Comparison of ENCODE assay signal across 8 cellular contexts in the genomic region with DNA sequence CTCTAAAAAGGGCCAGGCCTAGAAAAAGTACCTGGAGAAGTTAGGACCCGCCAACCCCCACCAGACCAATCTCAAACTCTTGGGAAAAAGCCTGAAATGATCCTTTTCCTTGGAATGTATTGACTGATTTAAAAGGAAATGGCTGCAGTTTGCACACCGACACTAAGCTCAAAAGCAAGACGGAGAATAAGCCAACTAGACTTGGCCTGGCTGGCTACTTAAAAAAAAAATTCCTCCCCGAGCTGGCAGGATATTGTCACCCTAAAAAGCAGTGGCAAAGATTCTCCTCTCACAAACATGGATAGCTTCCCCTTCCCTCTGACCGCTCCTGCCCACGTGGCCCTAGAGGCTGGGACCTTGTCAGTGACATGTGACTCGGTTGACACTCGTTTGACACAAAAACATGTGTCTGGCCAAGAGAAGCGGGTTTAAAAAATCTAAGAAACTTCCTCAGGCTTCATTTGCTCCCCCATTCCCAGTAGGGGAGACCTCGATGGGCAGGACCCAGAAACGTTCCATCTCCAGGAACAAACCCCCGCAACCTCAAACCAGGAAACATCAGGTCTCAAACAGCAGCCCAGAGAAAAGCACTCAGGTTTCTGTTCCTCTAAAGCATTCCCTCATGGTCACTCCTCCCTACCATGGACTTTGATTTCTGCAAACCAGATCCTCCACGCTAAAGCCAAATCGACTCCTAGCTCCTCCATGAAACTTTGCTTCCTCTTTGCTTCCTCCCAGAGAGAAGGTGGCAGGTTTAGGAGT. TPM values are rescaled to one million over a fixed set of nuclear protein-coding genes. Genes with fewer than 3 reads are reported as not detected.
DNase-seq lines count a peak whose midpoint lies in the region; ATAC-seq, FAIRE-seq and TF ChIP-seq lines count a peak whose summit lies in the region.

No MANE protein-coding gene starts in this region.

- no peaks in the 10 kb centered on the region for H3K9me3 ChIP-seq in iPS-20b (ENCODE audit: insufficient read depth, low read depth, low read length)
- H3K9me3 ChIP-seq in small intestine (ENCODE audit: control insufficient read depth, low read depth): no peaks in the 10 kb centered on the region

- ATAC-seq in HG03097 (IDR thresholded peaks at IDR 0.05; ENCODE audit: low FRiP score, unreplicated experiment) (no peak), SK-N-SH treated with all-trans-retinoic acid at 6 μM for 48 hours (no peak)

- H3K27me3 ChIP-seq in iPS-20b (ENCODE audit: insufficient read depth, low read length): no peaks in the 10 kb centered on the region
- H3K27me3 ChIP-seq in small intestine (ENCODE audit: control insufficient read depth in 2 of 2, insufficient read depth in 2 of 2, low read length in 2 of 2): no peaks in the 10 kb centered on the region

- H3K36me3 ChIP-seq in iPS-20b (ENCODE audit: insufficient read depth, low read depth, low read length) (no peaks in the 10 kb centered on the region), small intestine (ENCODE audit: control insufficient read depth in 2 of 2, insufficient read depth in 2 of 2, low read length in 2 of 2) (no peaks in the 10 kb centered on the region)

- no peak for FAIRE-seq in small intestine (lab: Jason Lieb, UNC)

- peak overlapping the region; percentile 66; the same call in 1 of the 2 replicates for H3K4me3 ChIP-seq in iPS-20b (ENCODE audit: low read length)
- H3K4me3 ChIP-seq in small intestine (ENCODE audit: low read depth in 1 of 2, low read length in 2 of 2): peak overlapping the region in 1 of 2 donors; percentile 91

- H3K4me1 ChIP-seq in iPS-20b (ENCODE audit: insufficient read depth, low read length) (peaks cover 3% of the 10 kb centered on the region; the same call in 1 of the 2 replicates), small intestine (ENCODE audit: control insufficient read depth in 2 of 2, insufficient read depth in 1 of 2, low read depth in 1 of 2, low read length in 1 of 2) (no peaks in the 10 kb centered on the region)

- peak in 42 of 76 experiments; percentile 11 to 66 (median 32) for DNase-seq in HUDEP-2 (lab: John Stamatoyannopoulos, UW; ENCODE audit: unreplicated experiment in 76 of 76)
- peak in 42 of 56 donors; percentile 6 to 70 (median 32) for DNase-seq in amygdala (lab: John Stamatoyannopoulos, UW)
- DNase-seq in small intestine: peak; percentile 86
- no peak for DNase-seq in stimulated activated CD4-positive, alpha-beta T cell treated with anti-CD3 and anti-CD28 coated beads, Interleukin-2, amount 100 ng/mL, for 48 hours

- H3K27ac ChIP-seq in 22Rv1: peak overlapping the region; percentile 91
- no peak overlapping the region for H3K27ac ChIP-seq in iPS-20b (ENCODE audit: low read length)
- H3K27ac ChIP-seq in small intestine (ENCODE audit: low read depth in 1 of 2, low read length in 1 of 2): peak overlapping the region; percentile 95 to 99

- WGBS in small intestine, 3 donors: 16 to 20% (median 19%) methylated on average over 14 of the region's 14 CpGs

- no peak for TF ChIP-seq CTCF in 22Rv1 (IDR thresholded peaks at IDR 0.05)

- peak overlapping the region; percentile 66; the same call in 1 of the 2 replicates for H3K9ac ChIP-seq in iPS-20b (ENCODE audit: low read depth, low read length)

TF ChIP-seq in SK-N-SH treated with all-trans-retinoic acid at 6 μM for 48 hours, 23 proteins besides CTCF, POLR2A, EP300 and RAD21:
- TF ChIP-seq ZNF70 (CRISPR knock-in tag; IDR thresholded peaks at IDR 0.05) (no peak), CSDC2 (CRISPR knock-in tag; IDR thresholded peaks at IDR 0.05) (no peak), ZNF565 (CRISPR knock-in tag; conservative IDR thresholded peaks at IDR 0.05; ENCODE audit: low read depth) (no peak), PPARA (CRISPR knock-in tag; IDR thresholded peaks at IDR 0.05; ENCODE audit: borderline replicate concordance) (no peak), OSR1 (CRISPR knock-in tag; IDR thresholded peaks at IDR 0.05) (no peak), ZFP3 (CRISPR knock-in tag; IDR thresholded peaks at IDR 0.05) (no peak)
- TF ChIP-seq, protein P1, sequence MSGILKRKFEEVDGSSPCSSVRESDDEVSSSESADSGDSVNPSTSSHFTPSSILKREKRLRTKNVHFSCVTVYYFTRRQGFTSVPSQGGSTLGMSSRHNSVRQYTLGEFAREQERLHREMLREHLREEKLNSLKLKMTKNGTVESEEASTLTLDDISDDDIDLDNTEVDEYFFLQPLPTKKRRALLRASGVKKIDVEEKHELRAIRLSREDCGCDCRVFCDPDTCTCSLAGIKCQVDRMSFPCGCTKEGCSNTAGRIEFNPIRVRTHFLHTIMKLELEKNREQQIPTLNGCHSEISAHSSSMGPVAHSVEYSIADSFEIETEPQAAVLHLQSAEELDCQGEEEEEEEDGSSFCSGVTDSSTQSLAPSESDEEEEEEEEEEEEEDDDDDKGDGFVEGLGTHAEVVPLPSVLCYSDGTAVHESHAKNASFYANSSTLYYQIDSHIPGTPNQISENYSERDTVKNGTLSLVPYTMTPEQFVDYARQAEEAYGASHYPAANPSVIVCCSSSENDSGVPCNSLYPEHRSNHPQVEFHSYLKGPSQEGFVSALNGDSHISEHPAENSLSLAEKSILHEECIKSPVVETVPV (CRISPR knock-in tag; IDR thresholded peaks at IDR 0.05): no peak

RNA-seq across cellular contexts. Expression of a gene that starts 1.3 kb away (rescaled TPM):
- 1 to 10 TPM; 3.8 to 6.0 (median 4.9) TPM for polyA plus RNA-seq in small intestine

RNA-seq across cellular contexts. Expression of a gene that starts 23.1 kb away (rescaled TPM):
- polyA plus RNA-seq in small intestine: not detected

RNA-seq across cellular contexts. Expression of a gene that starts 26.8 kb away (rescaled TPM):
- polyA plus RNA-seq in small intestine: 1 to 10 TPM in 2 of 3 donors, under 1 TPM in 1; 0.45 to 4.9 (median 1.4) TPM

RNA-seq across cellular contexts. Expression of a gene that starts 52.5 kb away (rescaled TPM):
- polyA plus RNA-seq in small intestine: 10 to 100 TPM; 14.1 to 26.8 (median 17.7) TPM

RNA-seq across cellular contexts. Expression of a gene that starts 57.1 kb away (rescaled TPM):
- 10 to 100 TPM in 1 of 3 donors, 1 to 10 TPM in 2; 1.7 to 28.2 (median 3.5) TPM for polyA plus RNA-seq in small intestine

Comparison
In these comparisons a context has a peak if more than half of its experiments do, and no peak if none do; other contexts are left out.
1. DNase-seq: peak in HUDEP-2 (42 of 76), amygdala (42 of 56) and small intestine (single experiment); none in stimulated activated CD4-positive, alpha-beta T cell treated with anti-CD3 and anti-CD28 coated beads, Interleukin-2, amount 100 ng/mL, for 48 hours (0 of 2).